ENCODE assay signal across 2 cellular contexts in genomic region chr1:169750041-169750440, GRCh38.
TF ChIP-seq lines count a peak whose summit lies in the region.

No MANE protein-coding gene starts in this region.

TF ChIP-seq in A549, 52 proteins besides CTCF, POLR2A, EP300 and RAD21:
- TF ChIP-seq, protein P1, sequence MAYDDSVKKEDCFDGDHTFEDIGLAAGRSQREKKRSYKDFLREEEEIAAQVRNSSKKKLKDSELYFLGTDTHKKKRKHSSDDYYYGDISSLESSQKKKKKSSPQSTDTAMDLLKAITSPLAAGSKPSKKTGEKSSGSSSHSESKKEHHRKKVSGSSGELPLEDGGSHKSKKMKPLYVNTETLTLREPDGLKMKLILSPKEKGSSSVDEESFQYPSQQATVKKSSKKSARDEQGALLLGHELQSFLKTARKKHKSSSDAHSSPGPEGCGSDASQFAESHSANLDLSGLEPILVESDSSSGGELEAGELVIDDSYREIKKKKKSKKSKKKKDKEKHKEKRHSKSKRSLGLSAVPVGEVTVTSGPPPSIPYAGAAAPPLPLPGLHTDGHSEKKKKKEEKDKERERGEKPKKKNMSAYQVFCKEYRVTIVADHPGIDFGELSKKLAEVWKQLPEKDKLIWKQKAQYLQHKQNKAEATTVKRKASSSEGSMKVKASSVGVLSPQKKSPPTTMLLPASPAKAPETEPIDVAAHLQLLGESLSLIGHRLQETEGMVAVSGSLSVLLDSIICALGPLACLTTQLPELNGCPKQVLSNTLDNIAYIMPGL (CRISPR knock-in tag; IDR thresholded peaks at IDR 0.05; ENCODE audit: borderline replicate concordance), result no peak
- TF ChIP-seq MAFK (IDR thresholded peaks at IDR 0.05; ENCODE audit: partially characterized antibody), result peak; percentile 64

TF ChIP-seq in IMR-90, 13 proteins besides CTCF, POLR2A, EP300 and RAD21:
- TF ChIP-seq MAFK (IDR thresholded peaks at IDR 0.05; ENCODE audit: low read depth, low read length), result peak; percentile 51
- TF ChIP-seq SMC3 (IDR thresholded peaks at IDR 0.05; ENCODE audit: low read depth, low read length), result no peak
